In the genomic region with DNA sequence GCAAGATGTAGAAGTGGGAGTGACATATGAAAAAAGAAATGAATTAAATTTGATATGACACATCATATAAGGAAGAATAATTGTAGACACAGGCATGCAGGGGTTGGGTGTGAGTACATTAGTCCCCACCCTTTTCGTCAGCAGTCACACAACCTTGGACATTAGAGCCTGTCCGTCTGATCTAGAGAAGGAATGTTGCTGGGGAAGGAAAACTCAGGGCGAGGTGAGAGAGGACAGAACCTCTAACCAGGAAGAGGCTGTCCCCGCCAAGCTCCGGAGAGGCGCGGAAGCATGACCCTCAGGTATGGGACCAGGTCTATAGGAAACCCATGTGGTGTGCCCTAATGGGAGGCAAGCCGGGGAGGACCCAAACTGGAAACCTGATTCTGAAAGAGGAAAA, we compare ENCODE assay signal across 16 cellular contexts.
"Had no signal": no experiment of that assay in that cellular context is flagged by ENCODE, and none has a peak within 500 bp of the region (broad histone marks: within the 10 kb centered on the region; RNA-seq: fewer than 3 reads in every experiment).

No MANE protein-coding gene starts in this region.

- FAIRE-seq: frontal cortex, keratinocyte had no signal

- H3K9me3 ChIP-seq: prostate gland, testis, vagina had no signal

- H3K36me3 ChIP-seq: brain microvascular endothelial cell, heart right ventricle, prostate gland, sigmoid colon, vagina had no signal

- ATAC-seq: activated CD8-positive, alpha-beta memory T cell treated with anti-CD3 and anti-CD28 coated beads, Interleukin-2, amount 10 ng/mL, durations not matched to agents 7 days and 5 days; heart right ventricle; naive thymus-derived CD8-positive, alpha-beta T cell; stimulated activated naive CD8-positive, alpha-beta T cell treated with anti-CD3 and anti-CD28 coated beads, Interleukin-15, Interleukin-2, amounts not matched to agents 100 U/mL and 50 U/mL, for 24 hours had no signal

- H3K27me3 ChIP-seq: brain microvascular endothelial cell, sigmoid colon, testis, vagina had no signal

- H3K4me3 ChIP-seq: heart right ventricle, prostate gland, sigmoid colon, testis, vagina had no signal

- DNase-seq: activated CD8-positive, alpha-beta memory T cell treated with anti-CD3 and anti-CD28 coated beads, Interleukin-2, amount 10 ng/mL, durations not matched to agents 7 days and 5 days; activated gamma-delta T cell; activated T-cell treated with anti-CD3 and anti-CD28 coated beads, Interleukin-2, amount 50 U/mL, for 24 hours; amygdala; brain microvascular endothelial cell; heart right ventricle; naive thymus-derived CD8-positive, alpha-beta T cell; nucleus accumbens; sigmoid colon; stimulated activated CD4-positive, alpha-beta T cell treated with anti-CD3 and anti-CD28 coated beads, Interleukin-2, amount 100 ng/mL, for 48 hours; stimulated activated naive CD8-positive, alpha-beta T cell treated with anti-CD3 and anti-CD28 coated beads, Interleukin-15, Interleukin-2, amounts not matched to agents 100 U/mL and 50 U/mL, for 24 hours; testis had no signal

- H3K27ac ChIP-seq: brain microvascular endothelial cell, heart right ventricle, prostate gland, testis, vagina had no signal

- H3K4me1 ChIP-seq: heart right ventricle, prostate gland, sigmoid colon, testis, vagina had no signal
